In genomic region chr5:77076961-77077820, GRCh38 we compare ENCODE assay signal across 8 cellular contexts. TPM values are rescaled to one million over a fixed set of nuclear protein-coding genes. Genes with fewer than 3 reads are reported as not detected.
DNase-seq lines count a peak whose midpoint lies in the region; ATAC-seq and TF ChIP-seq lines count a peak whose summit lies in the region.

No MANE protein-coding gene starts in this region.

- TF ChIP-seq CTCF in endodermal cell (conservative IDR thresholded peaks at IDR 0.05): peak; percentile 93
- peak; percentile 74 for TF ChIP-seq CTCF in mesothelial cell of epicardium (IDR thresholded peaks at IDR 0.05; ENCODE audit: unreplicated experiment)

- peak; percentile 49 for DNase-seq in EL
- peak; percentile 76 for DNase-seq in NCI-H146 (lab: John Stamatoyannopoulos, UW)
- DNase-seq in activated CD8-positive, alpha-beta memory T cell treated with anti-CD3 and anti-CD28 coated beads for 48 hours (ENCODE audit: low read depth in 2 of 3, low spot score in 2 of 3): peak in 2 of 3 experiments; percentile 32 to 40
- DNase-seq in endodermal cell: peak; percentile 94
- peak; percentile 50 to 77 for DNase-seq in mesothelial cell of epicardium (ENCODE audit: low spot score in 2 of 2, unreplicated experiment in 2 of 2)
- DNase-seq in stimulated activated CD8-positive, alpha-beta memory T cell treated with anti-CD3 and anti-CD28 coated beads, Interleukin-4, amount 100 ng/mL, for 48 hours: peak; percentile 79
- no peak for DNase-seq in NCI-H2081 (lab: John Stamatoyannopoulos, UW)

- 6 to 28% methylated on average over 19 to 102 of the region's 102 CpGs for WGBS in endodermal cell (ENCODE audit: insufficient coverage in 1 of 2, insufficient read length in 1 of 2), 2 experiments

- H3K36me3 Mint-ChIP-seq in endodermal cell (ENCODE audit: low read depth) (peaks cover 5% of the 10 kb centered on the region), mesothelial cell of epicardium (peaks cover 8% of the 10 kb centered on the region)

- no peaks in the 10 kb centered on the region for H3K36me3 ChIP-seq in endodermal cell (ENCODE audit: control insufficient read depth, insufficient read depth, low read length)

- H3K4me3 Mint-ChIP-seq in endodermal cell: peak overlapping the region; percentile 55
- H3K4me3 Mint-ChIP-seq in mesothelial cell of epicardium: peak overlapping the region; percentile 69

- no peak overlapping the region for H3K27ac ChIP-seq in endodermal cell (ENCODE audit: low read depth, low read length)

- peak overlapping the region; percentile 73 for H3K4me3 ChIP-seq in endodermal cell (ENCODE audit: low read length)

- H3K9me3 ChIP-seq in endodermal cell (ENCODE audit: control insufficient read depth, low read length): no peaks in the 10 kb centered on the region

- H3K27ac Mint-ChIP-seq in endodermal cell: no peak overlapping the region
- peak overlapping the region; percentile 68 for H3K27ac Mint-ChIP-seq in mesothelial cell of epicardium

- ATAC-seq in GM21786 (IDR thresholded peaks at IDR 0.05; ENCODE audit: unreplicated experiment): peak; percentile 60

- H3K4me1 Mint-ChIP-seq in endodermal cell: peaks cover 3% of the 10 kb centered on the region
- peaks cover 12% of the 10 kb centered on the region for H3K4me1 Mint-ChIP-seq in mesothelial cell of epicardium

- H3K9me3 Mint-ChIP-seq in endodermal cell (no peaks in the 10 kb centered on the region), mesothelial cell of epicardium (peaks cover under 1% of the 10 kb centered on the region)

- no peak overlapping the region for H3K9ac ChIP-seq in endodermal cell (ENCODE audit: extremely low read depth, low read length, poor library complexity, severe bottlenecking)

- H3K27me3 ChIP-seq in endodermal cell (ENCODE audit: control insufficient read depth, insufficient read depth, low read length, poor library complexity, severe bottlenecking): peaks cover 7% of the 10 kb centered on the region

- no peaks in the 10 kb centered on the region for H3K4me1 ChIP-seq in endodermal cell (ENCODE audit: control insufficient read depth, insufficient read depth, low read length)

- peaks cover 10% of the 10 kb centered on the region for H3K27me3 Mint-ChIP-seq in endodermal cell (ENCODE audit: insufficient read depth)
- H3K27me3 Mint-ChIP-seq in mesothelial cell of epicardium (ENCODE audit: low read depth): no peaks in the 10 kb centered on the region

RNA-seq across cellular contexts. Expression of gene ZBED3, which starts 9.9 kb away (rescaled TPM):
- total RNA-seq in endodermal cell (1 to 10 TPM; 5.3 to 5.6 TPM), mesothelial cell of epicardium (25.2 to 26.9 TPM (median 25.8 TPM) in 3 replicates)
- polyA plus RNA-seq in endodermal cell (2013, experiment 1 of 2): 7.4 TPM
- 6.4 TPM for polyA plus RNA-seq in endodermal cell (2013, experiment 2 of 2)

RNA-seq across cellular contexts. Expression of gene AGGF1, which starts 47.0 kb away (rescaled TPM):
- total RNA-seq in endodermal cell: 10 to 100 TPM; 20.8 to 24.4 TPM
- polyA plus RNA-seq in endodermal cell (2013, experiment 1 of 2): 18.2 TPM
- 17.9 TPM for polyA plus RNA-seq in endodermal cell (2013, experiment 2 of 2)
- total RNA-seq in mesothelial cell of epicardium: 20.9 to 21.2 TPM (median 21.0 TPM) in 3 replicates

Comparison
In these comparisons a context has a peak if more than half of its experiments do, and no peak if none do; other contexts are left out.
1. DNase-seq: peak in EL (single experiment), NCI-H146 (single experiment), activated CD8-positive, alpha-beta memory T cell treated with anti-CD3 and anti-CD28 coated beads for 48 hours (2 of 3), endodermal cell (single experiment), mesothelial cell of epicardium (2 of 2) and stimulated activated CD8-positive, alpha-beta memory T cell treated with anti-CD3 and anti-CD28 coated beads, Interleukin-4, amount 100 ng/mL, for 48 hours (single experiment); none in NCI-H2081 (0 of 2).